17 cellular contexts compared by ENCODE assay signal in the genomic region with DNA sequence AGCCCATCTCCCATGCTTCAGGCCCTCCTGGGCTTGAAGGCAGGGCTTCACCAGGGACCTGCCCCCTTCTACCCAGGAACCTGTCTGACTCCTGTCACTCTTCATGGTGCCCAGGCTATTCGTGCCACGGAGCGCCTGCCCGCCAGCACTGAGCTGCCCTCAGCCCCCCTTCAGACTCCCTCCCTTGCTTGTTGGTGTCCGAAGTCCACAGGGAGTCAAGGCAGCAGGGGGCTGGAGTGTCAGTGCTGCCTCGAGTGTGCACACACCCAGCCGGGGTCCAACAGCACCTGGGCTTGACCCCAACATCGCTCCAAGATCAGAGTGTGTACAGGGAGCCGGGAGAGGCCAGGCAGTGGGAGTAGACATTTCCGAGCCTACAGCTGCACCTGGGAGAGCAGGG. TPM values are rescaled to one million over a fixed set of nuclear protein-coding genes. Genes with fewer than 3 reads are reported as not detected.
DNase-seq lines count a peak whose midpoint lies in the region; ATAC-seq, FAIRE-seq and TF ChIP-seq lines count a peak whose summit lies in the region.
"Had no signal": no experiment of that assay in that cellular context is flagged by ENCODE, and none has a peak within 500 bp of the region (broad histone marks: within the 10 kb centered on the region; RNA-seq: fewer than 3 reads in every experiment).

No MANE protein-coding gene starts in this region.

- in situ Hi-C loops in K562 (cut with MboI): no loop called here

- H3K27ac ChIP-seq in RWPE2 (ENCODE audit: poor library complexity, severe bottlenecking): no peak overlapping the region
- no peak overlapping the region for H3K27ac ChIP-seq in K562 (ENCODE audit: extremely low read depth, low read depth, low read length)
- no peak overlapping the region for H3K27ac ChIP-seq in mesenchymal stem cell (ENCODE audit: low read length, poor library complexity, severe bottlenecking)
- H3K27ac ChIP-seq in upper lobe of right lung: no peak overlapping the region
- H3K27ac ChIP-seq: C4-2B had no signal

- no peak overlapping the region for H2AK5ac ChIP-seq in mesenchymal stem cell (ENCODE audit: low read length, severe bottlenecking)

- no peak overlapping the region for H2BK5ac ChIP-seq in mesenchymal stem cell (ENCODE audit: low read depth, low read length, poor library complexity, severe bottlenecking)

- TF ChIP-seq CTCF in RWPE2 (IDR thresholded peaks at IDR 0.05; ENCODE audit: poor library complexity, severe bottlenecking): no peak
- TF ChIP-seq CTCF in K562 (IDR thresholded peaks at IDR 0.05 in 2 of 3, conservative IDR thresholded peaks at IDR 0.05 in 1 of 3; ENCODE audit: insufficient read depth in 2 of 3, low read depth in 1 of 3, low read length in 3 of 3): no peak
- no peak for TF ChIP-seq CTCF in upper lobe of right lung (IDR thresholded peaks at IDR 0.05)

- H4K20me1 ChIP-seq in K562 (replicated peaks; ENCODE audit: control insufficient read depth, insufficient read depth, low read length): no peaks in the 10 kb centered on the region

- no peak overlapping the region for H2BK12ac ChIP-seq in mesenchymal stem cell (ENCODE audit: low read length in 2 of 2)

- CTCF ChIA-PET in K562 (lab: Yijun Ruan, JAX; ENCODE audit: low intra/inter-chr PET ratio): no interaction called here

- no peak overlapping the region for H3K18ac ChIP-seq in mesenchymal stem cell (ENCODE audit: low read depth in 1 of 2, low read length in 2 of 2)

- no peak overlapping the region for H3K4me3 ChIP-seq in RWPE2 (ENCODE audit: severe bottlenecking)
- no peak overlapping the region for H3K4me3 ChIP-seq in K562
- no peak overlapping the region for H3K4me3 ChIP-seq in mesenchymal stem cell (ENCODE audit: insufficient read depth in 1 of 2, low read depth in 1 of 2, low read length in 2 of 2)
- H3K4me3 ChIP-seq in upper lobe of right lung: no peak overlapping the region

- no peak overlapping the region for H3K14ac ChIP-seq in mesenchymal stem cell (ENCODE audit: low read length in 2 of 2)

- no peaks in the 10 kb centered on the region for H3K4me1 ChIP-seq in RWPE2 (ENCODE audit: insufficient read depth, poor library complexity, severe bottlenecking)
- peaks cover 0 to 3% of the 10 kb centered on the region in 2 experiments; a peak in 1 of 5 replicates for H3K4me1 ChIP-seq in K562 (replicated peaks in 1 of 2; ENCODE audit: control insufficient read depth in 2 of 2, insufficient read depth in 2 of 2, low read length in 2 of 2)
- H3K4me1 ChIP-seq in mesenchymal stem cell (ENCODE audit: control insufficient read depth, insufficient read depth, low read depth, low read length): no peaks in the 10 kb centered on the region
- H3K4me1 ChIP-seq in upper lobe of right lung: no peaks in the 10 kb centered on the region
- H3K4me1 ChIP-seq: BE2C had no signal

- H4K91ac ChIP-seq in mesenchymal stem cell (ENCODE audit: low read length): peak overlapping the region; percentile 31

- H3K9ac ChIP-seq in K562 (ENCODE audit: insufficient read depth in 1 of 2, low read depth in 2 of 2, low read length in 2 of 2) (peak overlapping the region in 1 of 2 experiments; percentile 52; a peak in 1 of 4 replicates), mesenchymal stem cell (ENCODE audit: low read length) (no peak overlapping the region)

- peaks cover 19% of the 10 kb centered on the region for H3K36me3 ChIP-seq in RWPE2 (ENCODE audit: low read depth)
- peaks cover 4% of the 10 kb centered on the region; the same call in 1 of the 3 replicates for H3K36me3 ChIP-seq in K562 (ENCODE audit: control insufficient read depth, insufficient read depth, low read length)
- H3K36me3 ChIP-seq in mesenchymal stem cell (ENCODE audit: control insufficient read depth in 1 of 2, insufficient read depth in 2 of 2, low read depth in 1 of 2, low read length in 2 of 2): peaks cover 16 to 17% of the 10 kb centered on the region in 2 experiments
- peaks cover 20% of the 10 kb centered on the region for H3K36me3 ChIP-seq in upper lobe of right lung
- H3K36me3 ChIP-seq: BE2C had no signal

- peak; percentile 29 for DNase-seq in RWPE2 (ENCODE audit: low spot score)
- DNase-seq in K562 (ENCODE audit: extremely low read depth in 1 of 4, low spot score in 3 of 4): no peak
- no peak for DNase-seq in mesenchymal stem cell
- no peak for DNase-seq in upper lobe of right lung
- DNase-seq in KG1 (lab: John Stamatoyannopoulos, UW): no peak
- no peak for DNase-seq in Ammon's horn (ENCODE audit: low spot score)
- DNase-seq in stimulated activated CD4-positive, alpha-beta T cell treated with anti-CD3 and anti-CD28 coated beads, Interleukin-4, amount 100 ng/mL, for 1 hour: no peak
- DNase-seq: BE2C; CD4-positive, alpha-beta memory T cell; DMS79; HCEC 1CT; HFFc6 had no signal

- no peaks in the 10 kb centered on the region for H3K9me1 ChIP-seq in K562 (ENCODE audit: control insufficient read depth, insufficient read depth, low read length)

- peaks cover 5% of the 10 kb centered on the region for H3K79me1 ChIP-seq in mesenchymal stem cell (replicated peaks; ENCODE audit: low read length, poor library complexity, severe bottlenecking)

- intact Hi-C loops in K562 (cut with micrococcal nuclease) (no loop called here), upper lobe of right lung (cut with DNase I) (no loop called here)

- no peak overlapping the region for H2BK15ac ChIP-seq in mesenchymal stem cell (ENCODE audit: low read depth, poor library complexity, severe bottlenecking)

- no peaks in the 10 kb centered on the region for H3K79me2 ChIP-seq in K562 (ENCODE audit: control insufficient read depth, insufficient read depth, low read length)

- no peak overlapping the region for H3K4ac ChIP-seq in mesenchymal stem cell (ENCODE audit: low read depth in 1 of 2, low read length in 2 of 2)

- no peak overlapping the region for H2AFZ ChIP-seq in K562 (ENCODE audit: low read depth, low read length)
- no peak overlapping the region for H2AFZ ChIP-seq in mesenchymal stem cell (ENCODE audit: low read depth, low read length)

- no peak overlapping the region for H4K8ac ChIP-seq in mesenchymal stem cell (ENCODE audit: low read length)

- no peaks in the 10 kb centered on the region for H3K9me3 ChIP-seq in RWPE2 (ENCODE audit: severe bottlenecking)
- H3K9me3 ChIP-seq in K562 (replicated peaks; ENCODE audit: control insufficient read depth, insufficient read depth, low read depth, low read length): no peaks in the 10 kb centered on the region
- no peaks in the 10 kb centered on the region for H3K9me3 ChIP-seq in mesenchymal stem cell (ENCODE audit: control insufficient read depth, low read length)
- no peaks in the 10 kb centered on the region for H3K9me3 ChIP-seq in upper lobe of right lung
- H3K9me3 ChIP-seq: BE2C had no signal

- no peak for FAIRE-seq in K562 (lab: Jason Lieb, UNC)
- FAIRE-seq: A204.1, GM12891, H1, HTR-8/SVneo had no signal

- no peak overlapping the region for H3K23ac ChIP-seq in mesenchymal stem cell (ENCODE audit: low read length in 2 of 2)

- TF ChIP-seq POLR2A in K562 (conservative IDR thresholded peaks at IDR 0.05): no peak

- POLR2A ChIA-PET in K562 (lab: Yijun Ruan, JAX): no interaction called here

- H3K4me2 ChIP-seq in K562 (ENCODE audit: insufficient read depth, low read length) (no peak overlapping the region), mesenchymal stem cell (ENCODE audit: low read length, poor library complexity, severe bottlenecking) (no peak overlapping the region)

- TF ChIP-seq RAD21 in K562 (CRISPR knock-in tag; conservative IDR thresholded peaks at IDR 0.05 in 1 of 2, IDR thresholded peaks at IDR 0.05 in 1 of 2): no peak

- WGBS in K562 (ENCODE audit: insufficient coverage, low coverage, missing lambda C conversion rate): 95% methylated on average over 9 of the region's 10 CpGs
- 92% methylated on average over 10 of the region's 10 CpGs for WGBS in mesenchymal stem cell

- no TSS peak for BruUV-seq in K562 (replicated peaks; lab: Mats Ljungman, UMichigan)

- H3K27me3 ChIP-seq in RWPE2 (ENCODE audit: insufficient read depth, poor library complexity, severe bottlenecking) (no peaks in the 10 kb centered on the region), K562 (ENCODE audit: control insufficient read depth in 2 of 2, insufficient read depth in 2 of 2, low read length in 2 of 2) (no peaks in the 10 kb centered on the region), mesenchymal stem cell (ENCODE audit: control insufficient read depth in 1 of 2, insufficient read depth in 1 of 2, low read length in 2 of 2) (no peaks in the 10 kb centered on the region), upper lobe of right lung (no peaks in the 10 kb centered on the region)
- H3K27me3 ChIP-seq: BE2C had no signal

- no peak for TF ChIP-seq EP300 in K562 (IDR thresholded peaks at IDR 0.05; ENCODE audit: low read length)

- no peak overlapping the region for H2BK120ac ChIP-seq in mesenchymal stem cell (ENCODE audit: low read depth, low read length)

- ATAC-seq in RWPE2 (ENCODE audit: low read depth) (no peak), K562 (no peak), upper lobe of right lung (peak; percentile 37)

TF ChIP-seq in K562, 482 proteins besides CTCF, POLR2A, EP300 and RAD21:
- TF ChIP-seq POLR2G (IDR thresholded peaks at IDR 0.05; ENCODE audit: low read depth, low read length) (peak; percentile 18; the same call in 1 of the 2 replicates), SMARCE1 (IDR thresholded peaks at IDR 0.05) (no peak)
TF ChIP-seq in K562: peak in this region for 1.

RNA-seq across cellular contexts. Expression of a gene that starts 59.8 kb away (rescaled TPM):
- total RNA-seq in K562 (2011; cell fraction: chromatin; rRNA removed; ENCODE audit: low replicate concordance): 91.7 and 171 TPM in 2 replicates
- total RNA-seq in K562 (2011; cell fraction: nucleolus; rRNA removed): 55.7 and 67.0 TPM in 2 replicates
- 69.7 and 80.2 TPM in 2 replicates for total RNA-seq in K562 (2011; cell fraction: nucleoplasm; rRNA removed)
- total RNA-seq in K562 (2014; rRNA removed) (16.0 and 16.2 TPM in 2 replicates), K562 (2014; rRNA removed; fragmentation: Illumina TruSeq; extraction: Trizol) (20.9 and 22.4 TPM in 2 replicates), K562 (2015; rRNA removed; fragmentation: Illumina TruSeq; extraction: Trizol) (20.1 and 22.9 TPM in 2 replicates), K562 (2021) (23.8 and 23.9 TPM in 2 replicates), upper lobe of right lung (51.7 TPM)
- polyA plus RNA-seq in K562 (2011; rRNA removed) (21.7 and 26.6 TPM in 2 replicates), K562 (2014; fragmentation: Illumina TruSeq; extraction: Trizol) (9.1 and 11.3 TPM in 2 replicates), K562 (2014; fragmentation: Nextera tagmentation; extraction: Ambion mirVana) (10 to 100 TPM in 1 of 2 experiments, 1 to 10 TPM in 1; 5.3 to 11.1 TPM), K562 (2014; rRNA removed) (10.6 and 15.7 TPM in 2 replicates)
- 9.0 and 10.9 TPM in 2 replicates for polyA plus RNA-seq in K562 (2011; cell fraction: cytosol; rRNA removed)
- polyA plus RNA-seq in K562 (2011; cell fraction: nucleus; rRNA removed): 55.6 and 61.3 TPM in 2 replicates
- 9.5 and 10.2 TPM in 2 replicates for polyA plus RNA-seq in K562 (2012)
- polyA minus RNA-seq in K562 (2011; rRNA and poly(A)+ RNA removed): 66.3 and 82.8 TPM in 2 replicates
- 11.5 and 12.3 TPM in 2 replicates for polyA minus RNA-seq in K562 (2011; cell fraction: cytosol; rRNA and poly(A)+ RNA removed)
- polyA minus RNA-seq in K562 (2011; cell fraction: nucleus; rRNA and poly(A)+ RNA removed): 160 and 215 TPM in 2 replicates
- 8.5 TPM for polyA plus RNA-seq in mesenchymal stem cell (2013, experiment 1 of 2)
- 7.4 TPM for polyA plus RNA-seq in mesenchymal stem cell (2013, experiment 2 of 2)
